1 cellular context compared by ENCODE assay signal in the genomic region with DNA sequence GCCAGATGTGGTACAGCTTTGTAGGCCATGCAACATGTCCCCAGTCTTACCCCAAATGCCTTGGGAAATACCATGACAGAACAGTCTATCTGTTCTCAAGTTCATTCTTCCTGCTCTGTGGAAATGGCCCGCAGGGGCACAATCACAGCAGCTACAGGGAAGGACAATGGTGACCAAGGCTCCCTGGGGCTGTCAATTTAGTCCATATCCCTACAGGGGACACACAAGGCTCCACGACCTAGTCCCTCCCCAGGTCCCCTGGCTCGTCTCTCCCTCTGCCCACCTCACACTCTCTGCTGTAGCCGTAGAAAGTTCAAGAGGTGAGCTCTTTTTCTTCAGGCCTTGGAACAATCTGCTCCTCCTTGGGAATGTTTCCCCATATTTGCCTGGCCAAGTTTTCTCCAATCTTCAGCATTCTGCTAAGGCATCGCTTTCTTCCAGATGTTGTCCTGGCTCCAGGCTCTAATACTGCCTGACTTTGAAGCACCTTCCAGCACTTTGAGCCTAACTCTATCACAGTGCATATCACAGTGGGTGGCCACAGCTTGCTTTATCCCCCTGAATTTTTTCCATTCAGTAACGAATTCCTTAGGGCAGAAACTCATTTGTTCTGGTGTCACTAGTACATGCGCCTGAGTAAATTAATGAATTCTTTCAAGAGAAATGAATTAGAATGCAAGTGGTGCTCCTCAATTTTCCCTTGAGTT.
TF ChIP-seq lines count a peak whose summit lies in the region.

No MANE protein-coding gene starts in this region.

TF ChIP-seq in WTC11, 78 proteins besides CTCF, POLR2A, EP300 and RAD21 (continued from another document):
- TF ChIP-seq, protein P1, sequence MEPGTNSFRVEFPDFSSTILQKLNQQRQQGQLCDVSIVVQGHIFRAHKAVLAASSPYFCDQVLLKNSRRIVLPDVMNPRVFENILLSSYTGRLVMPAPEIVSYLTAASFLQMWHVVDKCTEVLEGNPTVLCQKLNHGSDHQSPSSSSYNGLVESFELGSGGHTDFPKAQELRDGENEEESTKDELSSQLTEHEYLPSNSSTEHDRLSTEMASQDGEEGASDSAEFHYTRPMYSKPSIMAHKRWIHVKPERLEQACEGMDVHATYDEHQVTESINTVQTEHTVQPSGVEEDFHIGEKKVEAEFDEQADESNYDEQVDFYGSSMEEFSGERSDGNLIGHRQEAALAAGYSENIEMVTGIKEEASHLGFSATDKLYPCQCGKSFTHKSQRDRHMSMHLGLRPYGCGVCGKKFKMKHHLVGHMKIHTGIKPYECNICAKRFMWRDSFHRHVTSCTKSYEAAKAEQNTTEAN (CRISPR knock-in tag; IDR thresholded peaks at IDR 0.05) = no peak
- peak; percentile 86; the same call in 1 of the 2 replicates for TF ChIP-seq TEAD1 (CRISPR knock-in tag; IDR thresholded peaks at IDR 0.05)
- TF ChIP-seq, protein P2, sequence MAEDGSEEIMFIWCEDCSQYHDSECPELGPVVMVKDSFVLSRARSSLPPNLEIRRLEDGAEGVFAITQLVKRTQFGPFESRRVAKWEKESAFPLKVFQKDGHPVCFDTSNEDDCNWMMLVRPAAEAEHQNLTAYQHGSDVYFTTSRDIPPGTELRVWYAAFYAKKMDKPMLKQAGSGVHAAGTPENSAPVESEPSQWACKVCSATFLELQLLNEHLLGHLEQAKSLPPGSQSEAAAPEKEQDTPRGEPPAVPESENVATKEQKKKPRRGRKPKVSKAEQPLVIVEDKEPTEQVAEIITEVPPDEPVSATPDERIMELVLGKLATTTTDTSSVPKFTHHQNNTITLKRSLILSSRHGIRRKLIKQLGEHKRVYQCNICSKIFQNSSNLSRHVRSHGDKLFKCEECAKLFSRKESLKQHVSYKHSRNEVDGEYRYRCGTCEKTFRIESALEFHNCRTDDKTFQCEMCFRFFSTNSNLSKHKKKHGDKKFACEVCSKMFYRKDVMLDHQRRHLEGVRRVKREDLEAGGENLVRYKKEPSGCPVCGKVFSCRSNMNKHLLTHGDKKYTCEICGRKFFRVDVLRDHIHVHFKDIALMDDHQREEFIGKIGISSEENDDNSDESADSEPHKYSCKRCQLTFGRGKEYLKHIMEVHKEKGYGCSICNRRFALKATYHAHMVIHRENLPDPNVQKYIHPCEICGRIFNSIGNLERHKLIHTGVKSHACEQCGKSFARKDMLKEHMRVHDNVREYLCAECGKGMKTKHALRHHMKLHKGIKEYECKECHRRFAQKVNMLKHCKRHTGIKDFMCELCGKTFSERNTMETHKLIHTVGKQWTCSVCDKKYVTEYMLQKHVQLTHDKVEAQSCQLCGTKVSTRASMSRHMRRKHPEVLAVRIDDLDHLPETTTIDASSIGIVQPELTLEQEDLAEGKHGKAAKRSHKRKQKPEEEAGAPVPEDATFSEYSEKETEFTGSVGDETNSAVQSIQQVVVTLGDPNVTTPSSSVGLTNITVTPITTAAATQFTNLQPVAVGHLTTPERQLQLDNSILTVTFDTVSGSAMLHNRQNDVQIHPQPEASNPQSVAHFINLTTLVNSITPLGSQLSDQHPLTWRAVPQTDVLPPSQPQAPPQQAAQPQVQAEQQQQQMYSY (CRISPR knock-in tag; IDR thresholded peaks at IDR 0.05) = no peak
- TF ChIP-seq TEAD4 (CRISPR knock-in tag; IDR thresholded peaks at IDR 0.05) = peak; percentile 30; the same call in 1 of the 2 replicates
- no peak for TF ChIP-seq ZNF138 (CRISPR knock-in tag; conservative IDR thresholded peaks at IDR 0.05)
